ENCODE assay signal across 1 cellular context in genomic region chr6:34072727-34073126, GRCh38.
TF ChIP-seq lines count a peak whose summit lies in the region.

No MANE protein-coding gene starts in this region.

TF ChIP-seq in H1, 55 proteins besides CTCF, POLR2A, EP300 and RAD21 (continued from another document):
- no peak for TF ChIP-seq HDAC2 (IDR thresholded peaks at IDR 0.05; ENCODE audit: borderline replicate concordance in 1 of 2, low read depth in 2 of 2, low read length in 2 of 2)
- no peak for TF ChIP-seq SIX5 (IDR thresholded peaks at IDR 0.05; ENCODE audit: low read depth, low read length)
- no peak for TF ChIP-seq CTBP2 (IDR thresholded peaks at IDR 0.05; ENCODE audit: borderline replicate concordance, insufficient read depth, insufficient read length, low read length)
- TF ChIP-seq E2F6 (IDR thresholded peaks at IDR 0.05): no peak
- no peak for TF ChIP-seq POLR2AphosphoS5 (IDR thresholded peaks at IDR 0.05; ENCODE audit: low read depth, low read length)
- TF ChIP-seq ZNF274 (IDR thresholded peaks at IDR 0.05; ENCODE audit: borderline replicate concordance, extremely low read depth, low read length): no peak
- no peak for TF ChIP-seq CBX5 (IDR thresholded peaks at IDR 0.05; ENCODE audit: low read depth, low read length)
